In genomic region chr4:101347557-101348366, GRCh38 we compare ENCODE assay signal across 8 cellular contexts. TPM values are rescaled to one million over a fixed set of nuclear protein-coding genes. Genes with fewer than 3 reads are reported as not detected.
DNase-seq lines count a peak whose midpoint lies in the region; ATAC-seq and TF ChIP-seq lines count a peak whose summit lies in the region.

No MANE protein-coding gene starts in this region.

- peak overlapping the region; percentile 87 for H3K56ac ChIP-seq in IMR-90 (ENCODE audit: extremely low read depth, insufficient read depth, low read length)

- H2BK20ac ChIP-seq in IMR-90 (ENCODE audit: low read depth, low read length), result no peak overlapping the region

- peak; percentile 85 for DNase-seq in DMS 273 treated with DMSO at 0.1 percent for 48 hours (lab: John Stamatoyannopoulos, UW)
- DNase-seq in IMR-90, result peak; percentile 95
- peak; percentile 99 for DNase-seq in activated T-cell treated with anti-CD3 and anti-CD28 coated beads for 4 hours
- DNase-seq in epithelial cell of prostate (ENCODE audit: low read depth, low spot score), result peak; percentile 82
- DNase-seq in mucosa of descending colon, result peak; percentile 99 to 100 (median 99)
- peak; percentile 99 for DNase-seq in stimulated activated CD8-positive, alpha-beta memory T cell treated with anti-CD3 and anti-CD28 coated beads, Interleukin-4, amount 100 ng/mL, for 1 hour (ENCODE audit: low read depth in 2 of 2, low spot score in 1 of 2)

- peak overlapping the region; percentile 99 for H3K23ac ChIP-seq in IMR-90 (ENCODE audit: low read depth, low read length)

- TF ChIP-seq RAD21 in IMR-90 (IDR thresholded peaks at IDR 0.05; ENCODE audit: low read length), result no peak

- peak overlapping the region; percentile 91 for H2BK5ac ChIP-seq in IMR-90 (ENCODE audit: low read depth, low read length, poor library complexity, severe bottlenecking)

- 0% methylated on average over 2 of the region's 71 CpGs; no CpG with 5 or more reads in 1 of the 2 experiments for WGBS in IMR-90 (ENCODE audit: extremely low coverage in 2 of 2, insufficient read length in 1 of 2), 2 experiments

- peak overlapping the region; percentile 73 for H4K91ac ChIP-seq in IMR-90 (ENCODE audit: insufficient read depth, low read depth, low read length)

- H3K36me3 ChIP-seq in IMR-90 (ENCODE audit: control insufficient read depth, insufficient read depth, low read length) (no peaks in the 10 kb centered on the region), OCI-LY3 (replicated peaks; ENCODE audit: low read depth, low read length) (no peaks in the 10 kb centered on the region), mucosa of descending colon (ENCODE audit: low read depth) (no peaks in the 10 kb centered on the region)

- dilution Hi-C loops in IMR-90 (cut with HindIII; ENCODE audit: low sequenced_read_pairs, unreplicated experiment), result no loop called here

- peak overlapping the region; percentile 88 for H3K4ac ChIP-seq in IMR-90 (ENCODE audit: low read depth, low read length)

- peak overlapping the region; percentile 91; the same call in 2 of the 3 replicates for H2BK15ac ChIP-seq in IMR-90 (ENCODE audit: low read depth, low read length)

- H3K9me1 ChIP-seq in IMR-90 (ENCODE audit: insufficient read depth, low read length), result peaks cover 11% of the 10 kb centered on the region; the same call in 1 of the 2 replicates

- H4K20me1 ChIP-seq in IMR-90 (ENCODE audit: insufficient read depth, low read length), result peaks cover 18% of the 10 kb centered on the region
- H4K20me1 ChIP-seq in OCI-LY3 (ENCODE audit: insufficient read depth, low read length), result peaks cover 23% of the 10 kb centered on the region

- in situ Hi-C loops in IMR-90 (cut with MboI; ENCODE audit: low sequenced_read_pairs), result no loop called here

- POLR2A ChIA-PET in IMR-90 (lab: Charles Lee; ENCODE audit: unreplicated experiment), result interaction anchor here (0.6 to 1.4 kb wide), 3 partner anchors 11 to 138 kb away, joined by 3 to 14 read pairs (median 5); no protein-coding TSS in a partner anchor

- BruUV-seq in IMR-90 (replicated peaks; lab: Mats Ljungman, UMichigan), result no TSS peak

- CTCF ChIA-PET in IMR-90 (lab: Yijun Ruan, JAX), result interaction anchor here (0.6 to 1.0 kb wide), 3 partner anchors 8 to 144 kb away, joined by 3 read pairs; no protein-coding TSS in a partner anchor

- H2AFZ ChIP-seq in IMR-90 (replicated peaks; ENCODE audit: low read length, poor library complexity), result peak overlapping the region; percentile 98
- H2AFZ ChIP-seq in OCI-LY3 (ENCODE audit: low read depth, low read length), result peak overlapping the region; percentile 66

- no peaks in the 10 kb centered on the region for H3K27me3 ChIP-seq in IMR-90 (ENCODE audit: control insufficient read depth, insufficient read depth, low read length)
- peaks cover 4% of the 10 kb centered on the region; the same call in 1 of the 2 replicates for H3K27me3 ChIP-seq in OCI-LY3 (ENCODE audit: low read depth, low read length)

- H3K18ac ChIP-seq in IMR-90 (ENCODE audit: low read depth, low read length), result peak overlapping the region; percentile 43; the same call in 1 of the 2 replicates

- H3K9ac ChIP-seq in IMR-90 (ENCODE audit: low read depth, low read length), result peak overlapping the region; percentile 83
- peak overlapping the region; percentile 92 for H3K9ac ChIP-seq in OCI-LY3 (ENCODE audit: low read length)

- H3K4me3 ChIP-seq in IMR-90 (ENCODE audit: insufficient read depth, low read depth, low read length) (peak overlapping the region; percentile 94), OCI-LY3 (ENCODE audit: low read length) (peak overlapping the region; percentile 95), mucosa of descending colon (peak overlapping the region; percentile 77)

- H3K4me1 ChIP-seq in IMR-90 (ENCODE audit: control insufficient read depth, insufficient read depth, low read length) (peaks cover 8% of the 10 kb centered on the region), OCI-LY3 (ENCODE audit: low read length) (peaks cover 30% of the 10 kb centered on the region), mucosa of descending colon (ENCODE audit: low read depth) (peaks cover 19% of the 10 kb centered on the region)

- H3K4me2 ChIP-seq in IMR-90 (ENCODE audit: low read depth, low read length) (peak overlapping the region; percentile 85), OCI-LY3 (ENCODE audit: low read length) (peak overlapping the region; percentile 84)

- peak overlapping the region; percentile 98 for H2AK9ac ChIP-seq in IMR-90 (replicated peaks; ENCODE audit: low read depth, low read length, poor library complexity)

- TF ChIP-seq CTCF in IMR-90 (conservative IDR thresholded peaks at IDR 0.05; ENCODE audit: low read depth, low read length) (0 out of 2 replicates have a peak, but pooled peaks have one; percentile 3), OCI-LY3 (IDR thresholded peaks at IDR 0.05; ENCODE audit: low read depth, low read length) (no peak; the same call in 1 of the 2 replicates), mucosa of descending colon (IDR thresholded peaks at IDR 0.05) (no peak)

- TF ChIP-seq POLR2A in IMR-90 (IDR thresholded peaks at IDR 0.05; ENCODE audit: low read depth, low read length), result peak; percentile 43; the same call in 1 of the 2 replicates

- intact Hi-C loops in IMR-90 (cut with micrococcal nuclease), result loop anchor here (1.0 to 10.0 kb wide), 8 partner anchors 71 to 1353 kb away; no protein-coding TSS in a partner anchor
- intact Hi-C loops in mucosa of descending colon (cut with DNase I, micrococcal nuclease), result loop anchor here in 1 of 2 donors (5.0 kb wide), 1 partner anchor 165 kb away; no protein-coding TSS in a partner anchor

- H3K14ac ChIP-seq in IMR-90 (replicated peaks; ENCODE audit: low read depth, low read length), result peak overlapping the region; percentile 92

- peak overlapping the region; percentile 95 for H3K27ac ChIP-seq in IMR-90 (ENCODE audit: insufficient read depth, low read length)
- peak overlapping the region; percentile 82 for H3K27ac ChIP-seq in OCI-LY3 (ENCODE audit: low read length)
- peak overlapping the region; percentile 96 for H3K27ac ChIP-seq in epithelial cell of prostate

- H4K8ac ChIP-seq in IMR-90 (ENCODE audit: low read depth in 2 of 2, low read length in 2 of 2), result peak overlapping the region; percentile 11 to 86; a peak in 3 of 4 replicates

- peak overlapping the region; percentile 7 for H2AK5ac ChIP-seq in IMR-90 (ENCODE audit: low read depth, low read length)

- peaks cover 38% of the 10 kb centered on the region for H3K79me2 ChIP-seq in OCI-LY3 (ENCODE audit: low read length)

- H3K9me3 ChIP-seq in IMR-90 (ENCODE audit: control insufficient read depth, insufficient read depth, low read length) (no peaks in the 10 kb centered on the region), OCI-LY3 (ENCODE audit: insufficient read depth, low read length) (no peaks in the 10 kb centered on the region), mucosa of descending colon (no peaks in the 10 kb centered on the region)

- peaks cover 7 to 39% of the 10 kb centered on the region in 2 experiments; a peak in 3 of 4 replicates for H3K79me1 ChIP-seq in IMR-90 (ENCODE audit: low read depth in 1 of 2, low read length in 2 of 2)

- H4K5ac ChIP-seq in IMR-90 (ENCODE audit: low read depth, low read length), result peak overlapping the region; percentile 65

- peak; percentile 79 for ATAC-seq in GM21529 (IDR thresholded peaks at IDR 0.05; ENCODE audit: unreplicated experiment)
- ATAC-seq in IMR-90 (ENCODE audit: low read depth), result peak; percentile 90
- peak; percentile 87 for ATAC-seq in mucosa of descending colon

- peak overlapping the region; percentile 91 for H2BK120ac ChIP-seq in IMR-90 (ENCODE audit: low read depth, low read length)

TF ChIP-seq in IMR-90, 13 proteins besides CTCF, POLR2A, EP300 and RAD21:
- no peak for TF ChIP-seq FOS (IDR thresholded peaks at IDR 0.05; ENCODE audit: low read depth, low read length)
- TF ChIP-seq SMC3 (IDR thresholded peaks at IDR 0.05; ENCODE audit: low read depth, low read length), result no peak
- TF ChIP-seq USF2 (IDR thresholded peaks at IDR 0.05; ENCODE audit: low read depth, low read length), result peak; percentile 68; the same call in 1 of the 2 replicates
- TF ChIP-seq ELK1 (IDR thresholded peaks at IDR 0.05; ENCODE audit: borderline replicate concordance, low read depth, low read length), result no peak
- TF ChIP-seq MAFK (IDR thresholded peaks at IDR 0.05; ENCODE audit: low read depth, low read length), result no peak
- TF ChIP-seq RCOR1 (IDR thresholded peaks at IDR 0.05; ENCODE audit: insufficient replicate concordance, low read length), result no peak
- TF ChIP-seq CEBPB (IDR thresholded peaks at IDR 0.05; ENCODE audit: low read depth, low read length), result 0 out of 2 replicates have a peak, but pooled peaks have one; percentile 10
- no peak for TF ChIP-seq RFX5 (IDR thresholded peaks at IDR 0.05; ENCODE audit: low read depth, low read length)
- TF ChIP-seq NFE2L2 (IDR thresholded peaks at IDR 0.05; ENCODE audit: low read depth, low read length), result no peak
- peak; percentile 63; the same call in 1 of the 2 replicates for TF ChIP-seq BHLHE40 (IDR thresholded peaks at IDR 0.05; ENCODE audit: low read depth, low read length)
- peak; percentile 86 for TF ChIP-seq MAZ (IDR thresholded peaks at IDR 0.05; ENCODE audit: borderline replicate concordance, low read depth, low read length)
- TF ChIP-seq MXI1 (IDR thresholded peaks at IDR 0.05; ENCODE audit: borderline replicate concordance, low read depth, low read length), result no peak; the same call in 1 of the 2 replicates
- TF ChIP-seq CHD1 (IDR thresholded peaks at IDR 0.05; ENCODE audit: low read depth, low read length), result no peak

RNA-seq across cellular contexts. Expression of gene PPP3CA, which starts 0.4 kb away (rescaled TPM):
- total RNA-seq in IMR-90 (2012; rRNA removed), result 48.6 and 52.5 TPM in 2 replicates
- 11.4 and 14.5 TPM in 2 replicates for polyA plus RNA-seq in IMR-90 (2012; rRNA removed)
- polyA plus RNA-seq in IMR-90 (2012; cell fraction: cytosol; rRNA removed), result 3.9 and 4.6 TPM in 2 replicates
- polyA plus RNA-seq in IMR-90 (2012; cell fraction: nucleus; rRNA removed; ENCODE audit: low replicate concordance), result 2.2 and 8.0 TPM in 2 replicates
- 10 to 100 TPM; 38.3 to 47.6 (median 40.4) TPM for total RNA-seq in mucosa of descending colon

Comparison
In these comparisons a context has a peak if more than half of its experiments do, and no peak if none do; other contexts are left out.
1. Peak in every context shown above with its lines: DNase-seq, ATAC-seq, H3K4me3 ChIP-seq and H3K27ac ChIP-seq.